12 cellular contexts compared by ENCODE assay signal in the genomic region with DNA sequence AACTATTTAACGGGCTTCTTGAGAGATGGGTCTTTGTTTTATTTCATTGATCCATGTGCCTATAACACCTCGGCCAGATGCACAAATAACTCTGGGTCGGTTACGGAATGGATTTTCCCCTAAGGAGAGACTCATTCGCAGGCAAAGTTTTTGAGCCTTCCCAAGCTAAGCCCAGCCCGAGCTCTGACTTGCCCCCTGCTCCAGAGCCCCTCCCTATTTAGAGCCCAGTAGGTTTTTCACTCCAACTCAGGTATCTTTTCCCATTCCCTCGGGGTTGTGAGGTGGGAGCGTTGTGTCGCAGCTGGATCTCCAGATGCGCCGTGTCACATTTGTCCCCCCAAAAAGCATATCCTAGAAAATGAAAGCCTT. TPM values are rescaled to one million over a fixed set of nuclear protein-coding genes. Genes with fewer than 3 reads are reported as not detected.
A peak's percentile ranks its signal among the peaks of the same experiment; 100 is the strongest.
DNase-seq lines count a peak whose midpoint lies in the region; ATAC-seq, FAIRE-seq and TF ChIP-seq lines count a peak whose summit lies in the region.
"Had no signal": no experiment of that assay in that cellular context is flagged by ENCODE, and none has a peak within 500 bp of the region (broad histone marks: within the 10 kb centered on the region; RNA-seq: fewer than 3 reads in every experiment).

No MANE protein-coding gene starts in this region.

- in situ Hi-C loops in IMR-90 (cut with MboI; ENCODE audit: low sequenced_read_pairs), result loop anchor here (5.0 to 10.0 kb wide), 4 partner anchors 118 to 483 kb away; no protein-coding TSS in a partner anchor

- no peaks in the 10 kb centered on the region for H4K20me1 ChIP-seq in IMR-90 (ENCODE audit: insufficient read depth, low read length)

- peak overlapping the region; percentile 81 for H2AFZ ChIP-seq in IMR-90 (replicated peaks; ENCODE audit: low read length, poor library complexity)

- peak overlapping the region; percentile 79 for H2BK20ac ChIP-seq in IMR-90 (ENCODE audit: low read depth, low read length)

- peak overlapping the region; percentile 93 for H2BK120ac ChIP-seq in IMR-90 (ENCODE audit: low read depth, low read length)

- H3K79me1 ChIP-seq in IMR-90 (ENCODE audit: low read depth in 1 of 2, low read length in 2 of 2), result peaks cover 9 to 42% of the 10 kb centered on the region in 2 experiments; a peak in 3 of 4 replicates

- H3K9me3 ChIP-seq in A549 (no peaks in the 10 kb centered on the region), IMR-90 (ENCODE audit: control insufficient read depth, insufficient read depth, low read length) (no peaks in the 10 kb centered on the region), esophagus squamous epithelium (no peaks in the 10 kb centered on the region)

- no TSS peak for BruUV-seq in IMR-90 (replicated peaks; lab: Mats Ljungman, UMichigan)

- peak overlapping the region; percentile 31 for H4K5ac ChIP-seq in IMR-90 (ENCODE audit: low read depth, low read length)

- no peaks in the 10 kb centered on the region for H3K9me1 ChIP-seq in IMR-90 (ENCODE audit: insufficient read depth, low read length)

- no peak overlapping the region for H3K27ac Mint-ChIP-seq in nephron progenitor cell
- H3K27ac Mint-ChIP-seq in activated CD8-positive, alpha-beta T cell treated with anti-CD3 and anti-CD28 coated beads, Interleukin-2, amount 10 ng/mL, durations not matched to agents 7 days and 5 days, result no peak overlapping the region

- TF ChIP-seq CTCF in A549 (IDR thresholded peaks at IDR 0.05), result no peak
- TF ChIP-seq CTCF in IMR-90 (conservative IDR thresholded peaks at IDR 0.05; ENCODE audit: low read depth, low read length), result no peak
- TF ChIP-seq CTCF in esophagus squamous epithelium (IDR thresholded peaks at IDR 0.05), result no peak
- no peak for TF ChIP-seq CTCF in nephron progenitor cell (IDR thresholded peaks at IDR 0.05)

- intact Hi-C loops in IMR-90 (cut with micrococcal nuclease), result loop anchor here (5.0 kb wide), 2 partner anchors 193 to 263 kb away; no protein-coding TSS in a partner anchor
- intact Hi-C loops in esophagus squamous epithelium (cut with DNase I), result no loop called here

- no peaks in the 10 kb centered on the region for H3K36me3 Mint-ChIP-seq in nephron progenitor cell (ENCODE audit: low read depth)
- H3K36me3 Mint-ChIP-seq in activated CD8-positive, alpha-beta T cell treated with anti-CD3 and anti-CD28 coated beads, Interleukin-2, amount 10 ng/mL, durations not matched to agents 7 days and 5 days (ENCODE audit: low read depth), result peaks cover 2% of the 10 kb centered on the region

- peak overlapping the region; percentile 94 for H3K14ac ChIP-seq in IMR-90 (replicated peaks; ENCODE audit: low read depth, low read length)

- H4K91ac ChIP-seq in IMR-90 (ENCODE audit: insufficient read depth, low read depth, low read length), result peak overlapping the region; percentile 80

- FAIRE-seq in A549 (lab: Jason Lieb, UNC), result no peak

- TF ChIP-seq RAD21 in A549 (conservative IDR thresholded peaks at IDR 0.05 in 1 of 2, IDR thresholded peaks at IDR 0.05 in 1 of 2) (no peak), IMR-90 (IDR thresholded peaks at IDR 0.05; ENCODE audit: low read length) (no peak)

- DNase-seq in A549 (ENCODE audit: low read depth in 1 of 2, low spot score in 1 of 2) (no peak), IMR-90 (no peak), esophagus squamous epithelium (lab: John Stamatoyannopoulos, UW) (no peak), nephron progenitor cell (no peak), amygdala (lab: John Stamatoyannopoulos, UW) (no peak)
- DNase-seq in activated CD8-positive, alpha-beta T cell treated with anti-CD3 and anti-CD28 coated beads, Interleukin-2, amount 10 ng/mL, durations not matched to agents 7 days and 5 days, result no peak
- DNase-seq: Kasumi-1; SHP77; stimulated activated naive CD4-positive, alpha-beta T cell treated with Interleukin-2 at 50 U/mL for 16 hours had no signal

- WGBS in A549 (ENCODE audit: missing lambda C conversion rate), result 82% methylated on average over 11 of the region's 11 CpGs
- WGBS in IMR-90 (ENCODE audit: extremely low coverage in 2 of 2, insufficient read length in 1 of 2), 2 experiments, result 0% methylated on average over 3 of the region's 11 CpGs; no CpG with 5 or more reads in 1 of the 2 experiments
- WGBS in esophagus squamous epithelium, 2 donors, result 14 to 15% methylated on average over 9 to 11 of the region's 11 CpGs

- H4K8ac ChIP-seq in IMR-90 (ENCODE audit: low read depth in 2 of 2, low read length in 2 of 2), result peak overlapping the region; percentile 64 to 93

- H3K9me3 Mint-ChIP-seq in nephron progenitor cell, result no peaks in the 10 kb centered on the region
- no peaks in the 10 kb centered on the region for H3K9me3 Mint-ChIP-seq in activated CD8-positive, alpha-beta T cell treated with anti-CD3 and anti-CD28 coated beads, Interleukin-2, amount 10 ng/mL, durations not matched to agents 7 days and 5 days (ENCODE audit: insufficient read depth)

- peak overlapping the region; percentile 83 for H3K23ac ChIP-seq in IMR-90 (ENCODE audit: low read depth, low read length)

- H3K18ac ChIP-seq in IMR-90 (ENCODE audit: low read depth, low read length), result peak overlapping the region; percentile 61

- peak overlapping the region; percentile 89 for H3K4me3 Mint-ChIP-seq in nephron progenitor cell
- H3K4me3 Mint-ChIP-seq in activated CD8-positive, alpha-beta T cell treated with anti-CD3 and anti-CD28 coated beads, Interleukin-2, amount 10 ng/mL, durations not matched to agents 7 days and 5 days, result no peak overlapping the region

- POLR2A ChIA-PET in A549 (lab: Yijun Ruan, JAX) (interaction anchor here (0.8 to 1.6 kb wide), 2 partner anchors 37 to 668 kb away, joined by 3 to 12 read pairs; partner anchors contain the start of gene ZNF18), IMR-90 (lab: Charles Lee; ENCODE audit: unreplicated experiment) (interaction anchor here (0.6 kb wide), 1 partner anchor 108 kb away, joined by 3 read pairs; no protein-coding TSS in a partner anchor)
- POLR2A ChIA-PET in activated CD8-positive, alpha-beta T cell treated with anti-CD3 and anti-CD28 coated beads, Interleukin-2, amount 10 ng/mL, durations not matched to agents 7 days and 5 days (lab: Charles Lee), result no interaction called here

- ATAC-seq in A549 (no peak), IMR-90 (ENCODE audit: low read depth) (peak; percentile 3; the same call in 1 of the 2 replicates), HG03095 (IDR thresholded peaks at IDR 0.05; ENCODE audit: unreplicated experiment) (no peak), GM21528 (IDR thresholded peaks at IDR 0.05; ENCODE audit: low FRiP score, unreplicated experiment) (no peak)
- no peak for ATAC-seq in activated CD8-positive, alpha-beta T cell treated with anti-CD3 and anti-CD28 coated beads, Interleukin-2, amount 10 ng/mL, durations not matched to agents 7 days and 5 days

- 0 out of 2 replicates have a peak overlapping the region, but pooled peaks have one; percentile 59 for H2AK5ac ChIP-seq in IMR-90 (ENCODE audit: low read depth, low read length)

- peak overlapping the region; percentile 77 for H2BK5ac ChIP-seq in IMR-90 (ENCODE audit: low read depth, low read length, poor library complexity, severe bottlenecking)

- peak overlapping the region; percentile 80 to 81 for H3K27ac ChIP-seq in A549
- H3K27ac ChIP-seq in IMR-90 (ENCODE audit: insufficient read depth, low read length), result peak overlapping the region; percentile 86
- H3K27ac ChIP-seq in esophagus squamous epithelium, result peak overlapping the region; percentile 66 to 87 (median 82)

- peaks cover 31% of the 10 kb centered on the region for H3K4me1 ChIP-seq in A549
- peaks cover 7% of the 10 kb centered on the region for H3K4me1 ChIP-seq in IMR-90 (ENCODE audit: control insufficient read depth, insufficient read depth, low read length)
- H3K4me1 ChIP-seq in esophagus squamous epithelium, result peaks cover 6 to 18% (median 7%) of the 10 kb centered on the region in 3 donors

- peak overlapping the region; percentile 86 for H2AK9ac ChIP-seq in IMR-90 (replicated peaks; ENCODE audit: low read depth, low read length, poor library complexity)

- H3K9ac ChIP-seq in IMR-90 (ENCODE audit: low read depth, low read length), result peak overlapping the region; percentile 95

- TF ChIP-seq EP300 in A549 (IDR thresholded peaks at IDR 0.05), result no peak

- H3K4me1 Mint-ChIP-seq in nephron progenitor cell, result peaks cover 35% of the 10 kb centered on the region
- H3K4me1 Mint-ChIP-seq in activated CD8-positive, alpha-beta T cell treated with anti-CD3 and anti-CD28 coated beads, Interleukin-2, amount 10 ng/mL, durations not matched to agents 7 days and 5 days (ENCODE audit: low read depth), result no peaks in the 10 kb centered on the region

- no peak for TF ChIP-seq POLR2A in A549 (IDR thresholded peaks at IDR 0.05; ENCODE audit: low read length)
- TF ChIP-seq POLR2A in IMR-90 (IDR thresholded peaks at IDR 0.05; ENCODE audit: low read depth, low read length), result no peak
- TF ChIP-seq POLR2A in esophagus squamous epithelium (IDR thresholded peaks at IDR 0.05), result no peak

- H3K56ac ChIP-seq in IMR-90 (ENCODE audit: extremely low read depth, insufficient read depth, low read length), result peak overlapping the region; percentile 86

- H3K4me3 ChIP-seq in A549 (peak overlapping the region; percentile 60), IMR-90 (ENCODE audit: insufficient read depth, low read depth, low read length) (peak overlapping the region; percentile 94), esophagus squamous epithelium (peak overlapping the region; percentile 26 to 67 (median 48))

- H2BK15ac ChIP-seq in IMR-90 (ENCODE audit: low read depth, low read length), result peak overlapping the region; percentile 76; the same call in 2 of the 3 replicates

- peak overlapping the region; percentile 90 for H3K4ac ChIP-seq in IMR-90 (ENCODE audit: low read depth, low read length)

- H3K4me2 ChIP-seq in A549 (peak overlapping the region; percentile 85), IMR-90 (ENCODE audit: low read depth, low read length) (peak overlapping the region; percentile 88)

- H3K36me3 ChIP-seq in IMR-90 (ENCODE audit: control insufficient read depth, insufficient read depth, low read length) (no peaks in the 10 kb centered on the region), esophagus squamous epithelium (no peaks in the 10 kb centered on the region)

- peaks cover 38% of the 10 kb centered on the region for H3K27me3 Mint-ChIP-seq in nephron progenitor cell (ENCODE audit: low read depth, poor library complexity)
- peaks cover 26% of the 10 kb centered on the region for H3K27me3 Mint-ChIP-seq in activated CD8-positive, alpha-beta T cell treated with anti-CD3 and anti-CD28 coated beads, Interleukin-2, amount 10 ng/mL, durations not matched to agents 7 days and 5 days (ENCODE audit: low read depth)

- no peaks in the 10 kb centered on the region for H3K27me3 ChIP-seq in IMR-90 (ENCODE audit: control insufficient read depth, insufficient read depth, low read length)
- H3K27me3 ChIP-seq in esophagus squamous epithelium, result peaks cover 5 to 65% (median 6%) of the 10 kb centered on the region in 4 donors

- dilution Hi-C loops in IMR-90 (cut with HindIII; ENCODE audit: low sequenced_read_pairs, unreplicated experiment), result no loop called here

- CTCF ChIA-PET in A549 (lab: Yijun Ruan, JAX), result interaction anchor here (0.5 to 6.3 kb wide), 11 partner anchors 9 to 484 kb away, joined by 3 to 219 read pairs (median 5); no protein-coding TSS in a partner anchor
- CTCF ChIA-PET in IMR-90 (lab: Yijun Ruan, JAX), result interaction anchor here (0.6 to 4.9 kb wide), 4 partner anchors 77 to 405 kb away, joined by 3 to 21 read pairs (median 5); no protein-coding TSS in a partner anchor
- CTCF ChIA-PET in activated CD8-positive, alpha-beta T cell treated with anti-CD3 and anti-CD28 coated beads, Interleukin-2, amount 10 ng/mL, durations not matched to agents 7 days and 5 days (lab: Charles Lee), result no interaction called here

RNA-seq across cellular contexts. Expression of gene MYOCD, which starts 0.8 kb away (rescaled TPM):
- polyA plus RNA-seq in A549 (2011; rRNA removed), result 8.6 and 12.4 TPM in 2 replicates
- 2.3 and 3.9 TPM in 2 replicates for polyA plus RNA-seq in A549 (2012; cell fraction: cytosol; rRNA removed)
- polyA plus RNA-seq in A549 (2012; cell fraction: nucleus; rRNA removed), result 5.8 and 7.1 TPM in 2 replicates
- 7.1 to 14.2 TPM (median 12.5 TPM) in 3 replicates for polyA plus RNA-seq in A549 (2017; fragmentation: RNase III; extraction: RNeasy Plus Mini Kit Qiagen cat#74134 plus additional on column Dnase treatment)
- polyA minus RNA-seq in A549 (2011; rRNA and poly(A)+ RNA removed), result 19.9 and 22.4 TPM in 2 replicates
- total RNA-seq in IMR-90 (2012; rRNA removed), result 19.7 and 20.1 TPM in 2 replicates
- polyA plus RNA-seq in IMR-90 (2012; rRNA removed), result 10.6 and 12.4 TPM in 2 replicates
- 5.4 TPM in 2 replicates for polyA plus RNA-seq in IMR-90 (2012; cell fraction: cytosol; rRNA removed)
- polyA plus RNA-seq in IMR-90 (2012; cell fraction: nucleus; rRNA removed; ENCODE audit: low replicate concordance), result 8.7 and 10.9 TPM in 2 replicates
- 10 to 100 TPM in 2 of 4 donors, 1 to 10 TPM in 2; 2.3 to 27.5 (median 7.8) TPM for total RNA-seq in esophagus squamous epithelium
- total RNA-seq in activated CD8-positive, alpha-beta T cell treated with anti-CD3 and anti-CD28 coated beads, Interleukin-2, amount 10 ng/mL, durations not matched to agents 7 days and 5 days, result not detected
- total RNA-seq: pulmonary artery endothelial cell had no signal
